24 cellular contexts compared by ENCODE assay signal in genomic region chr20:3194617-3195280, GRCh38. TPM values are rescaled to one million over a fixed set of nuclear protein-coding genes. Genes with fewer than 3 reads are reported as not detected.
DNase-seq lines count a peak whose midpoint lies in the region; ATAC-seq and TF ChIP-seq lines count a peak whose summit lies in the region.
"Had no signal": no experiment of that assay in that cellular context is flagged by ENCODE, and none has a peak within 500 bp of the region (broad histone marks: within the 10 kb centered on the region; RNA-seq: fewer than 3 reads in every experiment).

No MANE protein-coding gene starts in this region.

- DNase-seq in NCI-H1092 treated with DMSO at 0.1 percent for 48 hours (lab: John Stamatoyannopoulos, UW) (peak; percentile 11), NCI-H1092 (lab: John Stamatoyannopoulos, UW) (no peak), AG04450 (ENCODE audit: low read depth, low spot score) (no peak), NCI-H345 treated with DMSO at 0.1 percent for 48 hours (lab: John Stamatoyannopoulos, UW; ENCODE audit: unreplicated experiment) (peak; percentile 46), dorsolateral prefrontal cortex (no peak), retina (no peak), upper lobe of left lung (no peak)
- no peak for DNase-seq in stimulated activated naive CD4-positive, alpha-beta T cell (lab: John Stamatoyannopoulos, UW)
- DNase-seq: 8988T; activated CD4-positive, alpha-beta T cell treated with anti-CD3 and anti-CD28 coated beads, Interleukin-2, amount 50 U/mL, for 4 hours; activated CD4-positive, CD25-positive, alpha-beta regulatory T cell; activated CD8-positive, alpha-beta memory T cell treated with anti-CD3 and anti-CD28 coated beads, Interleukin-2, amount 50 U/mL, for 48 hours; activated effector memory CD4-positive, alpha-beta T cell treated with Interleukin-2 at 50 U/mL for 16 hours; aorta; erythroblast; immature natural killer cell; KG1; NCI-H1105 treated with DMSO at 0.1 percent for 48 hours; NCI-H187 treated with DMSO at 0.1 percent for 48 hours; NK-92 treated with Interleukin-12 subunit alpha and Interleukin-12 subunit beta, amount 100 ng/mL, for 24 hours; T-helper 1 cell; uterus had no signal

- H3K36me3 ChIP-seq in upper lobe of left lung, result peaks cover 40 to 97% (median 76%) of the 10 kb centered on the region in 4 donors
- H3K36me3 ChIP-seq: uterus had no signal

- CTCF ChIA-PET in AG04450 (lab: Charles Lee), result no interaction called here

- no peaks in the 10 kb centered on the region for H3K9me3 ChIP-seq in AG04450 (ENCODE audit: control insufficient read depth, insufficient read depth, low read length)
- H3K9me3 ChIP-seq in upper lobe of left lung, result no peaks in the 10 kb centered on the region
- H3K9me3 ChIP-seq: pancreas, uterus had no signal

- intact Hi-C loops in dorsolateral prefrontal cortex (cut with DNase I), result loop anchor here in 1 of 2 donors (5.0 kb wide), 1 partner anchor 503 kb away; no protein-coding TSS in a partner anchor

- POLR2A ChIA-PET in AG04450 (lab: Yijun Ruan, JAX), result no interaction called here

- no peak for TF ChIP-seq EP300 in upper lobe of left lung (IDR thresholded peaks at IDR 0.05)

- TF ChIP-seq CTCF in AG04450 (IDR thresholded peaks at IDR 0.05; ENCODE audit: low read depth, low read length) (no peak), dorsolateral prefrontal cortex (IDR thresholded peaks at IDR 0.05 in 54 of 56, conservative IDR thresholded peaks at IDR 0.05 in 2 of 56; ENCODE audit: low read depth in 1 of 56, partially characterized antibody in 56 of 56) (no peak), upper lobe of left lung (IDR thresholded peaks at IDR 0.05) (no peak)

- no peak for TF ChIP-seq POLR2A in upper lobe of left lung (IDR thresholded peaks at IDR 0.05)

- ATAC-seq in upper lobe of left lung (ENCODE audit: low FRiP score in 2 of 2), result no peak
- ATAC-seq: pancreas had no signal

- H3K4me3 ChIP-seq in AG04450 (ENCODE audit: low read depth, low read length) (no peak overlapping the region), dorsolateral prefrontal cortex (peak overlapping the region in 7 of 59 donors; percentile 6 to 27 (median 11)), upper lobe of left lung (no peak overlapping the region)
- H3K4me3 ChIP-seq: pancreas, SK-N-MC, uterus had no signal

- peak overlapping the region; percentile 11 for H3K27ac ChIP-seq in AG04450 (ENCODE audit: low read depth, low read length)
- H3K27ac ChIP-seq in dorsolateral prefrontal cortex, result peak overlapping the region in 57 of 59 donors; percentile 5 to 94 (median 67)
- no peak overlapping the region for H3K27ac ChIP-seq in upper lobe of left lung
- H3K27ac ChIP-seq: pancreas, SK-N-MC, uterus had no signal

- H3K27me3 ChIP-seq in AG04450 (ENCODE audit: control insufficient read depth, insufficient read depth, low read length), result no peaks in the 10 kb centered on the region
- no peaks in the 10 kb centered on the region for H3K27me3 ChIP-seq in dorsolateral prefrontal cortex
- H3K27me3 ChIP-seq in upper lobe of left lung, result no peaks in the 10 kb centered on the region
- H3K27me3 ChIP-seq: pancreas, uterus had no signal

- WGBS in upper lobe of left lung, 2 donors, result 94 to 98% methylated on average over 6 to 10 of the region's 10 CpGs

- no peaks in the 10 kb centered on the region for H3K4me1 ChIP-seq in upper lobe of left lung
- H3K4me1 ChIP-seq: pancreas, uterus had no signal

RNA-seq across cellular contexts. Expression of gene DDRGK1, which starts 9.7 kb away (rescaled TPM):
- polyA plus RNA-seq in AG04450 (2011; rRNA removed), result 22.8 and 24.7 TPM in 2 replicates
- 13.5 and 14.5 TPM in 2 replicates for polyA minus RNA-seq in AG04450 (2011; rRNA and poly(A)+ RNA removed)
- 100 to 1,000 TPM in 119 of 120 experiments, 10 to 100 TPM in 1; 98.5 to 184 (median 132) TPM for total RNA-seq in dorsolateral prefrontal cortex
- 100 to 1,000 TPM in 5 of 6 donors, 10 to 100 TPM in 1; 90.2 to 192 (median 110) TPM for total RNA-seq in upper lobe of left lung

RNA-seq across cellular contexts. Expression of gene ITPA, which starts 14.5 kb away (rescaled TPM):
- polyA plus RNA-seq in AG04450 (2011; rRNA removed), result 25.2 and 29.8 TPM in 2 replicates
- 8.0 and 12.4 TPM in 2 replicates for polyA minus RNA-seq in AG04450 (2011; rRNA and poly(A)+ RNA removed)
- 10 to 100 TPM; 18.3 to 51.4 (median 33.9) TPM for total RNA-seq in dorsolateral prefrontal cortex
- total RNA-seq in upper lobe of left lung, result 10 to 100 TPM; 31.5 to 58.5 (median 43.3) TPM

RNA-seq across cellular contexts. Expression of gene LZTS3, which starts 21.4 kb away (rescaled TPM):
- 2.0 and 3.1 TPM in 2 replicates for polyA plus RNA-seq in AG04450 (2011; rRNA removed)
- 2.5 and 2.9 TPM in 2 replicates for polyA minus RNA-seq in AG04450 (2011; rRNA and poly(A)+ RNA removed)
- total RNA-seq in dorsolateral prefrontal cortex (100 to 1,000 TPM in 117 of 120 experiments, 10 to 100 TPM in 3; 55.7 to 232 (median 165) TPM), upper lobe of left lung (10 to 100 TPM; 19.1 to 52.2 (median 31.1) TPM)
- polyA plus RNA-seq: immature natural killer cell had no signal

RNA-seq across cellular contexts. Expression of gene FASTKD5, which starts 35.1 kb away (rescaled TPM):
- 16.2 and 20.0 TPM in 2 replicates for polyA plus RNA-seq in AG04450 (2011; rRNA removed)
- polyA minus RNA-seq in AG04450 (2011; rRNA and poly(A)+ RNA removed), result 18.2 and 23.7 TPM in 2 replicates
- total RNA-seq in dorsolateral prefrontal cortex, result 10 to 100 TPM; 10.4 to 25.9 (median 18.3) TPM
- 10 to 100 TPM; 10.1 to 24.3 (median 16.5) TPM for total RNA-seq in upper lobe of left lung

RNA-seq across cellular contexts. Expression of gene UBOX5, which starts 35.1 kb away (rescaled TPM):
- polyA plus RNA-seq in AG04450 (2011; rRNA removed), result 3.1 and 3.7 TPM in 2 replicates
- polyA minus RNA-seq in AG04450 (2011; rRNA and poly(A)+ RNA removed), result 4.7 and 6.4 TPM in 2 replicates
- total RNA-seq in dorsolateral prefrontal cortex (10 to 100 TPM in 52 of 120 experiments, 1 to 10 TPM in 68; 6.1 to 13.0 (median 9.5) TPM), upper lobe of left lung (10 to 100 TPM in 1 of 6 donors, 1 to 10 TPM in 5; 5.3 to 10.5 (median 7.3) TPM)

Comparison
In these comparisons a context has a peak if more than half of its experiments do, and no peak if none do; other contexts are left out.
1. DNase-seq: peak in NCI-H1092 treated with DMSO at 0.1 percent for 48 hours (single experiment) and NCI-H345 treated with DMSO at 0.1 percent for 48 hours (single experiment); none in NCI-H1092 (single experiment), AG04450 (single experiment), dorsolateral prefrontal cortex (0 of 10), retina (single experiment), upper lobe of left lung (0 of 2) and stimulated activated naive CD4-positive, alpha-beta T cell (0 of 6).
2. H3K27ac ChIP-seq: peak in AG04450 (single experiment) and dorsolateral prefrontal cortex (57 of 59); none in upper lobe of left lung (0 of 4).